In genomic region chr12:87369161-87369560, GRCh38 we compare ENCODE assay signal across 23 cellular contexts.
A peak's percentile ranks its signal among the peaks of the same experiment; 100 is the strongest.
DNase-seq lines count a peak whose midpoint lies in the region; ATAC-seq, FAIRE-seq and TF ChIP-seq lines count a peak whose summit lies in the region.
"Had no signal": no experiment of that assay in that cellular context is flagged by ENCODE, and none has a peak within 500 bp of the region (broad histone marks: within the 10 kb centered on the region; RNA-seq: fewer than 3 reads in every experiment).

No MANE protein-coding gene starts in this region.

- H3K9me3 Mint-ChIP-seq in mesothelial cell of epicardium = peaks cover 21% of the 10 kb centered on the region

- H3K9me1 ChIP-seq in keratinocyte (ENCODE audit: control insufficient read depth, extremely low read depth, insufficient read depth, low read length) = no peaks in the 10 kb centered on the region

- H3K4me3 Mint-ChIP-seq in mesothelial cell of epicardium = no peak overlapping the region
- H3K4me3 Mint-ChIP-seq: CD14-positive monocyte; CD4-positive, alpha-beta memory T cell; CD4-positive, CD25-positive, alpha-beta regulatory T cell; CD8-positive, alpha-beta memory T cell had no signal

- CTCF ChIA-PET in SK-N-SH (lab: Yijun Ruan, JAX) = no interaction called here

- H3K4me3 ChIP-seq in SK-N-SH (ENCODE audit: low read depth in 2 of 2, low read length in 1 of 2) (no peak overlapping the region), keratinocyte (ENCODE audit: control insufficient read depth in 2 of 3, extremely low read depth in 1 of 3, insufficient read depth in 2 of 3, low read depth in 1 of 3, low read length in 3 of 3) (no peak overlapping the region)
- H3K4me3 ChIP-seq: BLaER1 had no signal

- 0 out of 4 replicates have a peak, but pooled peaks of 1 of the 2 experiments have one; percentile 26 for TF ChIP-seq EP300 in SK-N-SH (IDR thresholded peaks at IDR 0.05; ENCODE audit: borderline replicate concordance in 1 of 2, low read depth in 1 of 2, low read length in 1 of 2)

- no peak for ATAC-seq in SK-N-SH treated with all-trans-retinoic acid at 6 μM for 48 hours

- H3K27ac ChIP-seq in SK-N-SH (ENCODE audit: low read depth in 2 of 2, low read length in 1 of 2) (no peak overlapping the region), keratinocyte (ENCODE audit: control insufficient read depth, insufficient read depth, low read length) (no peak overlapping the region)
- H3K27ac ChIP-seq: BLaER1 had no signal

- no peaks in the 10 kb centered on the region for H4K20me1 ChIP-seq in SK-N-SH (ENCODE audit: insufficient read depth)
- no peaks in the 10 kb centered on the region for H4K20me1 ChIP-seq in keratinocyte (ENCODE audit: control insufficient read depth, extremely low read depth, insufficient read depth, low read length)
- H4K20me1 ChIP-seq: BLaER1 had no signal

- H3K27me3 Mint-ChIP-seq in mesothelial cell of epicardium (ENCODE audit: low read depth) = no peaks in the 10 kb centered on the region
- H3K27me3 Mint-ChIP-seq: CD4-positive, alpha-beta memory T cell; CD4-positive, CD25-positive, alpha-beta regulatory T cell; CD8-positive, alpha-beta memory T cell had no signal

- H3K9me3 ChIP-seq in SK-N-SH (no peaks in the 10 kb centered on the region), keratinocyte (ENCODE audit: control insufficient read depth, low read depth, low read length) (no peaks in the 10 kb centered on the region)
- H3K9me3 ChIP-seq: BE2C, BLaER1 had no signal

- FAIRE-seq in keratinocyte (lab: Jason Lieb, UNC) = no peak
- FAIRE-seq: G401.6, GM12891, GM19239 had no signal

- peak in 2 of 3 experiments; percentile 32 to 33 for DNase-seq in NCI-H1417 (lab: John Stamatoyannopoulos, UW)
- DNase-seq in NCI-H1417 treated with DMSO at 0.1 percent for 48 hours (lab: John Stamatoyannopoulos, UW) = no peak
- no peak for DNase-seq in SK-N-SH
- DNase-seq in keratinocyte (ENCODE audit: low read depth, low spot score) = no peak
- no peak for DNase-seq in mesothelial cell of epicardium (ENCODE audit: low spot score in 2 of 2, unreplicated experiment in 2 of 2)
- DNase-seq in DMS114 treated with DMSO at 0.1 percent for 48 hours (lab: John Stamatoyannopoulos, UW; ENCODE audit: unreplicated experiment) = no peak
- DNase-seq: 8988T; ACHN; BE2C; C1 segment of cervical spinal cord; CD4-positive, alpha-beta memory T cell; CD4-positive, CD25-positive, alpha-beta regulatory T cell; CD8-positive, alpha-beta memory T cell; COR-L47; DMS 273 treated with DMSO at 0.1 percent for 48 hours; DMS79 treated with DMSO at 0.1 percent for 48 hours; GF-D8 had no signal

- H3K79me2 ChIP-seq in SK-N-SH (ENCODE audit: insufficient read depth) (no peaks in the 10 kb centered on the region), keratinocyte (ENCODE audit: control insufficient read depth, insufficient read depth, low read length) (no peaks in the 10 kb centered on the region)

- H3K9ac ChIP-seq in SK-N-SH = no peak overlapping the region
- H3K9ac ChIP-seq in keratinocyte (ENCODE audit: control insufficient read depth, extremely low read depth, insufficient read depth, low read length) = no peak overlapping the region
- H3K9ac ChIP-seq: BLaER1 had no signal

- no peak overlapping the region for H3K4me2 ChIP-seq in SK-N-SH
- no peak overlapping the region for H3K4me2 ChIP-seq in keratinocyte (ENCODE audit: control insufficient read depth, extremely low read depth, insufficient read depth, low read depth, low read length)
- H3K4me2 ChIP-seq: BLaER1 had no signal

- TF ChIP-seq CTCF in SK-N-SH (IDR thresholded peaks at IDR 0.05) = no peak
- no peak for TF ChIP-seq CTCF in keratinocyte (optimal IDR thresholded peaks at IDR 0.05 in 1 of 3, IDR thresholded peaks at IDR 0.05 in 1 of 3, conservative IDR thresholded peaks at IDR 0.05 in 1 of 3; ENCODE audit: extremely low read depth in 1 of 3, insufficient read depth in 2 of 3, low read length in 3 of 3)
- TF ChIP-seq CTCF in mesothelial cell of epicardium (IDR thresholded peaks at IDR 0.05; ENCODE audit: unreplicated experiment) = no peak

- 35% methylated on average over 2 of the region's 2 CpGs for WGBS in SK-N-SH (ENCODE audit: low lambda C conversion rate)

- peaks cover 1% of the 10 kb centered on the region for H3K36me3 Mint-ChIP-seq in mesothelial cell of epicardium
- H3K36me3 Mint-ChIP-seq: CD14-positive monocyte; CD4-positive, alpha-beta memory T cell; CD4-positive, CD25-positive, alpha-beta regulatory T cell; CD8-positive, alpha-beta memory T cell had no signal

- POLR2A ChIA-PET in SK-N-SH (lab: Yijun Ruan, JAX) = no interaction called here

- dilution Hi-C loops in keratinocyte (cut with MboI; ENCODE audit: extremely low pct_ligation_motif_present, low sequenced_read_pairs) = no loop called here

- no peak overlapping the region for H2AFZ ChIP-seq in SK-N-SH (ENCODE audit: low read depth)
- peak overlapping the region; percentile 39 for H2AFZ ChIP-seq in keratinocyte (ENCODE audit: control insufficient read depth, low read length)

- no peaks in the 10 kb centered on the region for H3K9me2 ChIP-seq in SK-N-SH

- peak overlapping the region; percentile 61 for H3K27ac Mint-ChIP-seq in mesothelial cell of epicardium
- H3K27ac Mint-ChIP-seq: CD14-positive monocyte; CD4-positive, alpha-beta memory T cell; CD4-positive, CD25-positive, alpha-beta regulatory T cell; CD8-positive, alpha-beta memory T cell had no signal

- no peak for TF ChIP-seq RAD21 in SK-N-SH (IDR thresholded peaks at IDR 0.05; ENCODE audit: low read length)

- peaks cover 12% of the 10 kb centered on the region for H3K4me1 Mint-ChIP-seq in mesothelial cell of epicardium
- H3K4me1 Mint-ChIP-seq: CD14-positive monocyte; CD4-positive, alpha-beta memory T cell; CD4-positive, CD25-positive, alpha-beta regulatory T cell; CD8-positive, alpha-beta memory T cell had no signal

- H3K4me1 ChIP-seq in SK-N-SH (ENCODE audit: control insufficient read depth in 1 of 2, insufficient read depth in 2 of 2, low read depth in 1 of 2, low read length in 1 of 2) = no peaks in the 10 kb centered on the region; a peak in 1 of 4 replicates
- H3K4me1 ChIP-seq in keratinocyte (ENCODE audit: control insufficient read depth, extremely low read depth, insufficient read depth, low read length) = no peaks in the 10 kb centered on the region
- H3K4me1 ChIP-seq: BE2C, BLaER1 had no signal

- no peaks in the 10 kb centered on the region for H3K27me3 ChIP-seq in SK-N-SH (ENCODE audit: insufficient read depth)
- H3K27me3 ChIP-seq in keratinocyte (ENCODE audit: control insufficient read depth, extremely low read depth, insufficient read depth, low read length) = no peaks in the 10 kb centered on the region
- H3K27me3 ChIP-seq: BE2C, BLaER1 had no signal

- H3K36me3 ChIP-seq in SK-N-SH (replicated peaks in 1 of 2; ENCODE audit: control insufficient read depth in 1 of 2, insufficient read depth in 2 of 2, low read length in 1 of 2) (no peaks in the 10 kb centered on the region), keratinocyte (ENCODE audit: control insufficient read depth in 2 of 2, extremely low read depth in 1 of 2, insufficient read depth in 2 of 2, low read length in 2 of 2) (no peaks in the 10 kb centered on the region)
- H3K36me3 ChIP-seq: BE2C, BLaER1 had no signal

- H3F3A ChIP-seq in SK-N-SH (replicated peaks; ENCODE audit: insufficient read depth) = no peaks in the 10 kb centered on the region

TF ChIP-seq in SK-N-SH, 30 proteins besides CTCF, POLR2A, EP300 and RAD21:
- TF ChIP-seq POLR2AphosphoS5 (IDR thresholded peaks at IDR 0.05; ENCODE audit: low read depth, low read length) = no peak
- no peak for TF ChIP-seq NRF1 (IDR thresholded peaks at IDR 0.05; ENCODE audit: low read depth, low read length)
- TF ChIP-seq PBX3 (IDR thresholded peaks at IDR 0.05) = peak; percentile 51
- 0 out of 2 replicates have a peak, but pooled peaks have one; percentile 10 for TF ChIP-seq JUND (IDR thresholded peaks at IDR 0.05)
- TF ChIP-seq MEF2A (IDR thresholded peaks at IDR 0.05; ENCODE audit: borderline replicate concordance, low read depth) = no peak
- peak; percentile 66; the same call in 1 of the 2 replicates for TF ChIP-seq RXRA (IDR thresholded peaks at IDR 0.05; ENCODE audit: borderline replicate concordance, low read depth)
- peak; percentile 33; the same call in 1 of the 2 replicates for TF ChIP-seq TCF12 (IDR thresholded peaks at IDR 0.05)
TF ChIP-seq in SK-N-SH: peak in this region for 4.

TF ChIP-seq in SK-N-SH treated with all-trans-retinoic acid at 6 μM for 48 hours, 23 proteins besides CTCF, POLR2A, EP300 and RAD21:
- TF ChIP-seq ZNF565 (CRISPR knock-in tag; conservative IDR thresholded peaks at IDR 0.05; ENCODE audit: low read depth) (no peak), PATZ1 (CRISPR knock-in tag; IDR thresholded peaks at IDR 0.05; ENCODE audit: borderline replicate concordance) (no peak)

Comparison
In these comparisons a context has a peak if more than half of its experiments do, and no peak if none do; other contexts are left out.
1. DNase-seq: peak in NCI-H1417 (2 of 3); none in NCI-H1417 treated with DMSO at 0.1 percent for 48 hours (single experiment), SK-N-SH (single experiment), keratinocyte (single experiment), mesothelial cell of epicardium (0 of 2) and DMS114 treated with DMSO at 0.1 percent for 48 hours (single experiment).